In the genomic region with DNA sequence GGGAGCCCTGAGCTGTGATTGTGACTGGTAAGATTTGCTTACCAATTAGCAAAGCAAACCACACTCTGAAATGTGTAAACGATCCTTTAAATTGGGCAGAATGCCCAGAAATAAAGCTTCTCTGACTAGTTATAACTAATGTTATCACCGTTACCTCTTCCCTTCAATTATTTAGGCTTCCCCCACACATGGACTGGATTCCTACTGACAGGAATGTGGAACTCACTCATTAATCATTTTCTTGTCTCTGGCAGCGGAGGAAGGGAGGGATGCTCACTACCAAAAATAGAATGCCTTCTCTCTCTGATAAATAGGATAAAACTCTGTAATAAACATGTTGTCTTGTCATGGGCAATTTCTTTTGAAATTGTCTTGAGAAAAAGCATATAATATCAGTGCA, we compare ENCODE assay signal across 1 cellular context.
TF ChIP-seq lines count a peak whose summit lies in the region.

No MANE protein-coding gene starts in this region.

TF ChIP-seq in GM23338, 12 proteins besides CTCF, POLR2A, EP300 and RAD21 (continued from another document):
- no peak for TF ChIP-seq ZNF462 (CRISPR knock-in tag; IDR thresholded peaks at IDR 0.05)
- no peak for TF ChIP-seq EZH2 (IDR thresholded peaks at IDR 0.05; ENCODE audit: low read depth, unreplicated experiment)
- TF ChIP-seq CREB1 (CRISPR knock-in tag; IDR thresholded peaks at IDR 0.05; ENCODE audit: low read depth) = no peak
- TF ChIP-seq ZNF331 (CRISPR knock-in tag; IDR thresholded peaks at IDR 0.05; ENCODE audit: low read depth) = no peak
- no peak for TF ChIP-seq POLR2AphosphoS5 (IDR thresholded peaks at IDR 0.05; ENCODE audit: low read depth)
